1 cellular context compared by ENCODE assay signal in the genomic region with DNA sequence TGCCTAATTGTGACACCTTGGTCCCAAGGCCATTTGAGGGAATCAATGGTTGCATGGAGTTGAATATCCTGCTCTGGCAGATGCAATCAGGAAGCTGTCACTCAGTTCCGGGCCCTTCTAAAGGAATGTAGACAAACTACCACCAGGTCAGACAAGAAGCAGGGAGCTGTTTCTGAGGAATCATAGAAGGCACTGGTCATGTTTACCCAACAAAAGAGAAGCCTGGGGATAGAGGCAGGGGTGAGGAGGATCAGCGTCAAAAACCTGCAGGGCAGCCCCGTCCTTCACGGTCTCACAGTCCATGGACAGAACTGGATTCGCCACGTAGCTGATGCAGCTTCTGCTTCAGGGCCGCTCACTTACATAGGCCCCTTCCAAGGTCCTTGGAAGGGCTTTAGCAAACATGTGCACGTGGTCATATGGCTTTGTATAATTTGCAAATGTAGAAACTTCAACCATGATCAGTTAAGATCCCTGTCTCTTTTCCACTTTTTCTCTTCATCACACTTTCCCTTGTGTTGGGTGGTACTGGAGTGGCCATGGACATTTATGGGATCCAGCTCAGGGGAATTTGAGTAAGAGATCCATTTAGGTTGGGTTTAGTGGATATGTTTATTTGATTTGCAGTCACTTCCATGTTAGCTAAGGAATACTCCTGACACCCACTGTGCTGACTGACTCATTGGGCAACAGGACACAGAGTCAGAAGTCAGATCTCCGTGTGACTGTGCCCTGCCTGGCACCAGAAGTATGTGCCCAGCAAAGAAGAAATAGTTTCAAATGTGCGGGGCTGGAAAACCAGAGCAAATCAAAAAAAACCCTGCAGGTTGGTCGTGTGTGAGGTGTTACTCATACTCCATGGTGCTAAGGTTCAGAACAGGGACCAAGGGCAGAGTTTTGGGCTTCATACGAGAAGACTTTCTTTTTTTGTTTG.
TF ChIP-seq lines count a peak whose summit lies in the region.

No MANE protein-coding gene starts in this region.

TF ChIP-seq in K562, 482 proteins besides CTCF, POLR2A, EP300 and RAD21 (continued from another document):
- TF ChIP-seq, protein P1, sequence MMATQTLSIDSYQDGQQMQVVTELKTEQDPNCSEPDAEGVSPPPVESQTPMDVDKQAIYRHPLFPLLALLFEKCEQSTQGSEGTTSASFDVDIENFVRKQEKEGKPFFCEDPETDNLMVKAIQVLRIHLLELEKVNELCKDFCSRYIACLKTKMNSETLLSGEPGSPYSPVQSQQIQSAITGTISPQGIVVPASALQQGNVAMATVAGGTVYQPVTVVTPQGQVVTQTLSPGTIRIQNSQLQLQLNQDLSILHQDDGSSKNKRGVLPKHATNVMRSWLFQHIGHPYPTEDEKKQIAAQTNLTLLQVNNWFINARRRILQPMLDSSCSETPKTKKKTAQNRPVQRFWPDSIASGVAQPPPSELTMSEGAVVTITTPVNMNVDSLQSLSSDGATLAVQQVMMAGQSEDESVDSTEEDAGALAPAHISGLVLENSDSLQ (IDR thresholded peaks at IDR 0.05): peak; percentile 45; the same call in 1 of the 2 replicates
